In the genomic region with DNA sequence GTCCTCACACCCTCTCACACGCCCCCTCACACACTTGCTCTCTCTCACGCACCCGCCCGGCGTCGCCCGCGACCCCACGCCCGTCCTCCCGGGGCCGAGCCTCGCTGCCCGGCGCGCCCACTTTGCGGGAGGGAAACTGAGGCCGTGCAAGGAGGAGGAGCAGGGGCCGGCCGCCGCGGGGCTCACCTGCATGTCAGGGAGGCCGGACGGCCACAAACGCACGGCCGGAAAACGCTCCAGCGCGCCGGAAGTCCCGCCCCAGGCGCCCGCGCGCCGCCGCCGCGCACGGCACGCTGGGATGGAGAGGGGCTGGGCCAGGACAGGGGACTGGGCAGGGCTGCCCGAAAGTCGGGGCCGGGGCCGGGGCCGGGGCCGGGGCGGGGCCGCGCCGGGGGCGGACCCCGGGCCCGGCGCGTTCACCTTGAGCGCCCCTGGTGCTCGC, we compare ENCODE assay signal across 8 cellular contexts. TPM values are rescaled to one million over a fixed set of nuclear protein-coding genes. Genes with fewer than 3 reads are reported as not detected.
DNase-seq lines count a peak whose midpoint lies in the region; ATAC-seq, FAIRE-seq and TF ChIP-seq lines count a peak whose summit lies in the region.

A gene (minus strand): TSS at position 222 of the 442 bp plus-strand sequence. CDS start 5,994 bp downstream, outside the sequence.

- H3K9ac ChIP-seq in fibroblast of lung (ENCODE audit: insufficient read depth, low read length): peak within 1 kb of the TSS; percentile 82

- H3K4me1 Mint-ChIP-seq in activated T-helper 1 cell treated with anti-CD3 and anti-CD28 coated beads, Interleukin-12 subunit alpha, Interleukin-12 subunit beta, Interleukin-2, Interleukin-4 antibody, amounts not matched to agents 30 ng/mL and 10 ng/mL and 1 ng/mL, durations not matched to agents 14 hours and 24 hours and 36 hours (ENCODE audit: low read depth): peaks cover 18% of the 10 kb centered on the region
- H3K4me1 Mint-ChIP-seq in naive thymus-derived CD8-positive, alpha-beta T cell: peaks cover 14 to 30% (median 20%) of the 10 kb centered on the region in 4 donors

- H3K9me3 Mint-ChIP-seq in activated T-helper 1 cell treated with anti-CD3 and anti-CD28 coated beads, Interleukin-12 subunit alpha, Interleukin-12 subunit beta, Interleukin-2, Interleukin-4 antibody, amounts not matched to agents 30 ng/mL and 10 ng/mL and 1 ng/mL, durations not matched to agents 14 hours and 24 hours and 36 hours: no peaks in the 10 kb centered on the region
- H3K9me3 Mint-ChIP-seq in naive thymus-derived CD8-positive, alpha-beta T cell: no peaks in the 10 kb centered on the region

- H3K9me3 ChIP-seq in fibroblast of lung (ENCODE audit: control insufficient read depth, insufficient read depth, low read depth, low read length): no peaks in the 10 kb centered on the region

- H3K27ac ChIP-seq in fibroblast of lung (ENCODE audit: insufficient read depth, low read length): peak within 1 kb of the TSS; percentile 78

- TF ChIP-seq EP300 in Ishikawa (IDR thresholded peaks at IDR 0.05; ENCODE audit: borderline replicate concordance): no peak

- DNase-seq in DMS153 treated with DMSO at 0.1 percent for 48 hours (lab: John Stamatoyannopoulos, UW; ENCODE audit: unreplicated experiment) (peak; percentile 56), RCC 7860 (ENCODE audit: low spot score) (peak; percentile 53), fibroblast of lung (ENCODE audit: low read depth in 2 of 2) (peak; percentile 67 to 81)
- peak; percentile 89 for DNase-seq in activated T-helper 1 cell treated with anti-CD3 and anti-CD28 coated beads, Interleukin-12 subunit alpha, Interleukin-12 subunit beta, Interleukin-2, Interleukin-4 antibody, amounts not matched to agents 30 ng/mL and 10 ng/mL and 1 ng/mL, durations not matched to agents 14 hours and 24 hours and 36 hours (ENCODE audit: low spot score)
- DNase-seq in naive thymus-derived CD8-positive, alpha-beta T cell: peak; percentile 51 to 84 (median 74)
- peak; percentile 50 to 77 (median 69) for DNase-seq in stimulated activated naive CD4-positive, alpha-beta T cell (lab: John Stamatoyannopoulos, UW)

- H3K79me2 ChIP-seq in fibroblast of lung (ENCODE audit: control insufficient read depth, insufficient read depth, low read length): peaks cover 12% of the 10 kb centered on the region

- POLR2A ChIA-PET in naive thymus-derived CD8-positive, alpha-beta T cell (lab: Charles Lee): interaction anchor here (0.6 to 2.5 kb wide), 6 partner anchors 9 to 91 kb away, joined by 3 to 13 read pairs (median 8); a partner anchor contains a TSS

- H3K4me2 ChIP-seq in fibroblast of lung (ENCODE audit: extremely low read depth, insufficient read depth, low read length): peak within 1 kb of the TSS; percentile 94

- peaks cover 6% of the 10 kb centered on the region for H3K36me3 Mint-ChIP-seq in activated T-helper 1 cell treated with anti-CD3 and anti-CD28 coated beads, Interleukin-12 subunit alpha, Interleukin-12 subunit beta, Interleukin-2, Interleukin-4 antibody, amounts not matched to agents 30 ng/mL and 10 ng/mL and 1 ng/mL, durations not matched to agents 14 hours and 24 hours and 36 hours (ENCODE audit: low read depth)
- H3K36me3 Mint-ChIP-seq in naive thymus-derived CD8-positive, alpha-beta T cell: peaks cover 0 to 7% (median 0%) of the 10 kb centered on the region in 3 donors

- no peak for TF ChIP-seq RAD21 in Ishikawa (IDR thresholded peaks at IDR 0.05; ENCODE audit: low read depth)

- peak within 1 kb of the TSS; percentile 26 for H2AFZ ChIP-seq in fibroblast of lung (ENCODE audit: low read length)

- peak; percentile 84 for ATAC-seq in GM21576 (IDR thresholded peaks at IDR 0.05; ENCODE audit: unreplicated experiment)
- peak; percentile 94 for ATAC-seq in naive thymus-derived CD8-positive, alpha-beta T cell

- no peaks in the 10 kb centered on the region for H3K36me3 ChIP-seq in fibroblast of lung (ENCODE audit: control insufficient read depth, insufficient read depth, low read length)

- no peak for TF ChIP-seq CTCF in fibroblast of lung (conservative IDR thresholded peaks at IDR 0.05 in 1 of 2, IDR thresholded peaks at IDR 0.05 in 1 of 2; ENCODE audit: low read depth in 1 of 2, low read length in 2 of 2)

- H3K4me3 ChIP-seq in fibroblast of lung (replicated peaks in 1 of 4; ENCODE audit: control extremely low read depth in 1 of 4, insufficient read depth in 1 of 4, low read depth in 3 of 4, low read length in 4 of 4): peak within 1 kb of the TSS; percentile 62 to 87 (median 72)

- H3K4me1 ChIP-seq in fibroblast of lung (ENCODE audit: control insufficient read depth, extremely low read depth, insufficient read depth, low read length): peaks cover 6% of the 10 kb centered on the region

- H4K20me1 ChIP-seq in fibroblast of lung (ENCODE audit: control insufficient read depth, extremely low read depth, insufficient read depth, low read length): no peaks in the 10 kb centered on the region

- peak within 1 kb of the TSS; percentile 93 for H3K27ac Mint-ChIP-seq in activated T-helper 1 cell treated with anti-CD3 and anti-CD28 coated beads, Interleukin-12 subunit alpha, Interleukin-12 subunit beta, Interleukin-2, Interleukin-4 antibody, amounts not matched to agents 30 ng/mL and 10 ng/mL and 1 ng/mL, durations not matched to agents 14 hours and 24 hours and 36 hours
- H3K27ac Mint-ChIP-seq in naive thymus-derived CD8-positive, alpha-beta T cell: peak within 1 kb of the TSS; percentile 75 to 90 (median 87)

- intact Hi-C loops in activated T-helper 1 cell treated with anti-CD3 and anti-CD28 coated beads, Interleukin-12 subunit alpha, Interleukin-12 subunit beta, Interleukin-2, Interleukin-4 antibody, amounts not matched to agents 30 ng/mL and 10 ng/mL and 1 ng/mL, durations not matched to agents 14 hours and 24 hours and 36 hours (cut with micrococcal nuclease): loop anchor here (1.0 to 5.0 kb wide), 6 partner anchors 15 to 662 kb away; a partner anchor contains a TSS

- H3K4me3 Mint-ChIP-seq in activated T-helper 1 cell treated with anti-CD3 and anti-CD28 coated beads, Interleukin-12 subunit alpha, Interleukin-12 subunit beta, Interleukin-2, Interleukin-4 antibody, amounts not matched to agents 30 ng/mL and 10 ng/mL and 1 ng/mL, durations not matched to agents 14 hours and 24 hours and 36 hours: peak within 1 kb of the TSS; percentile 96
- peak within 1 kb of the TSS; percentile 86 to 97 (median 92) for H3K4me3 Mint-ChIP-seq in naive thymus-derived CD8-positive, alpha-beta T cell

- H3K27me3 Mint-ChIP-seq in activated T-helper 1 cell treated with anti-CD3 and anti-CD28 coated beads, Interleukin-12 subunit alpha, Interleukin-12 subunit beta, Interleukin-2, Interleukin-4 antibody, amounts not matched to agents 30 ng/mL and 10 ng/mL and 1 ng/mL, durations not matched to agents 14 hours and 24 hours and 36 hours (ENCODE audit: insufficient read depth): no peaks in the 10 kb centered on the region
- no peaks in the 10 kb centered on the region for H3K27me3 Mint-ChIP-seq in naive thymus-derived CD8-positive, alpha-beta T cell

- H3K27me3 ChIP-seq in fibroblast of lung (ENCODE audit: control insufficient read depth, insufficient read depth, low read length): no peaks in the 10 kb centered on the region

- no peak for FAIRE-seq in RCC 7860 (lab: Jason Lieb, UNC)

TF ChIP-seq in Ishikawa, 13 proteins besides CTCF, POLR2A, EP300 and RAD21:
- TF ChIP-seq TAF1 (IDR thresholded peaks at IDR 0.05; ENCODE audit: low read depth) (peak; percentile 42; the same call in 1 of the 2 replicates), CEBPB (IDR thresholded peaks at IDR 0.05) (no peak)

RNA-seq across cellular contexts. Expression of the gene that starts here (rescaled TPM):
- total RNA-seq in activated T-helper 1 cell treated with anti-CD3 and anti-CD28 coated beads, Interleukin-12 subunit alpha, Interleukin-12 subunit beta, Interleukin-2, Interleukin-4 antibody, amounts not matched to agents 30 ng/mL and 10 ng/mL and 1 ng/mL, durations not matched to agents 14 hours and 24 hours and 36 hours: 108 and 110 TPM in 2 replicates
- total RNA-seq in fibroblast of lung: 49.6 and 54.3 TPM in 2 replicates
- 59.9 and 68.4 TPM in 2 replicates for polyA plus RNA-seq in fibroblast of lung
- polyA plus RNA-seq in fibroblast of lung (2012): 103 and 112 TPM in 2 replicates
- 68.5 and 95.8 TPM in 2 replicates for polyA minus RNA-seq in fibroblast of lung (ENCODE audit: low replicate concordance)
- 10 to 100 TPM; 54.6 to 55.8 TPM for total RNA-seq in naive thymus-derived CD8-positive, alpha-beta T cell
- polyA plus RNA-seq in naive thymus-derived CD8-positive, alpha-beta T cell: 10 to 100 TPM; 50.2 to 61.5 (median 54.7) TPM

Comparison
In these comparisons a context has a peak if more than half of its experiments do, and no peak if none do; other contexts are left out.
1. Peak in every context shown above with its lines: DNase-seq, ATAC-seq, H3K4me3 ChIP-seq and H3K27ac ChIP-seq.